ENCODE assay signal across 8 cellular contexts in genomic region chr5:43312076-43312620, GRCh38. TPM values are rescaled to one million over a fixed set of nuclear protein-coding genes. Genes with fewer than 3 reads are reported as not detected.
DNase-seq lines count a peak whose midpoint lies in the region; ATAC-seq and TF ChIP-seq lines count a peak whose summit lies in the region.

No MANE protein-coding gene starts in this region.

- H3K9me3 Mint-ChIP-seq in naive B cell: peaks cover 0 to 1% (median 0%) of the 10 kb centered on the region in 7 donors

- peak overlapping the region; percentile 89 to 100 (median 98) for H3K4me3 Mint-ChIP-seq in naive B cell

- no peaks in the 10 kb centered on the region for H4K20me1 ChIP-seq in KMS-11 (ENCODE audit: insufficient read depth)

- peaks cover 51% of the 10 kb centered on the region for H3K79me2 ChIP-seq in KMS-11 (ENCODE audit: insufficient read depth, low read depth)

- ATAC-seq in naive B cell (ENCODE audit: low read depth in 2 of 2): no peak
- ATAC-seq in HG03378 (IDR thresholded peaks at IDR 0.05; ENCODE audit: unreplicated experiment): no peak

- H3K4me1 ChIP-seq in KMS-11 (ENCODE audit: low read depth, poor library complexity, severe bottlenecking): peaks cover 28% of the 10 kb centered on the region

- peaks cover 30 to 56% (median 40%) of the 10 kb centered on the region in 3 donors for H3K4me1 Mint-ChIP-seq in naive B cell

- H2AFZ ChIP-seq in KMS-11 (ENCODE audit: low read depth): no peak overlapping the region

- H3K36me3 Mint-ChIP-seq in naive B cell: no peaks in the 10 kb centered on the region

- peak overlapping the region; percentile 83 for H3K4me2 ChIP-seq in KMS-11

- peak overlapping the region; percentile 97 to 100 (median 99) for H3K27ac Mint-ChIP-seq in naive B cell

- peak; percentile 17 for DNase-seq in Ammon's horn (ENCODE audit: low spot score)
- no peak for DNase-seq in cardiac fibroblast (ENCODE audit: low read depth in 2 of 2)
- DNase-seq in naive B cell: no peak
- no peak for DNase-seq in putamen (ENCODE audit: low spot score)
- DNase-seq in C1 segment of cervical spinal cord (lab: John Stamatoyannopoulos, UW): no peak
- no peak for DNase-seq in NCI-H82 treated with DMSO at 0.1 percent for 48 hours (lab: John Stamatoyannopoulos, UW; ENCODE audit: unreplicated experiment)

- H3K27me3 ChIP-seq in KMS-11 (ENCODE audit: insufficient read depth, low read depth): no peaks in the 10 kb centered on the region

- TF ChIP-seq CTCF in KMS-11 (conservative IDR thresholded peaks at IDR 0.05; ENCODE audit: low read depth, low read length) (no peak), cardiac fibroblast (IDR thresholded peaks at IDR 0.05; ENCODE audit: low read depth, low read length) (no peak)

- H3K9ac ChIP-seq in KMS-11: peak overlapping the region; percentile 88; the same call in 1 of the 2 replicates

- H3K4me3 ChIP-seq in KMS-11 (IDR thresholded peaks at IDR 0.05; ENCODE audit: insufficient read depth, low read depth, low read length) (no peak overlapping the region), cardiac fibroblast (replicated peaks in 1 of 2; ENCODE audit: low read depth in 2 of 2, low read length in 2 of 2) (peak overlapping the region; percentile 94 to 97)

- no peaks in the 10 kb centered on the region for H3K36me3 ChIP-seq in KMS-11 (ENCODE audit: insufficient read depth)

- H3K27me3 Mint-ChIP-seq in naive B cell: no peaks in the 10 kb centered on the region

- H3K27ac ChIP-seq in KMS-11: peak overlapping the region; percentile 83; the same call in 1 of the 2 replicates

RNA-seq across cellular contexts. Expression of gene HMGCS1, which starts 1.1 kb away (rescaled TPM):
- polyA plus RNA-seq in naive B cell (ENCODE audit: low read depth in 6 of 6): 10 to 100 TPM; 16.4 to 24.8 (median 19.7) TPM
